Comparison of ENCODE assay signal across 8 cellular contexts in the genomic region with DNA sequence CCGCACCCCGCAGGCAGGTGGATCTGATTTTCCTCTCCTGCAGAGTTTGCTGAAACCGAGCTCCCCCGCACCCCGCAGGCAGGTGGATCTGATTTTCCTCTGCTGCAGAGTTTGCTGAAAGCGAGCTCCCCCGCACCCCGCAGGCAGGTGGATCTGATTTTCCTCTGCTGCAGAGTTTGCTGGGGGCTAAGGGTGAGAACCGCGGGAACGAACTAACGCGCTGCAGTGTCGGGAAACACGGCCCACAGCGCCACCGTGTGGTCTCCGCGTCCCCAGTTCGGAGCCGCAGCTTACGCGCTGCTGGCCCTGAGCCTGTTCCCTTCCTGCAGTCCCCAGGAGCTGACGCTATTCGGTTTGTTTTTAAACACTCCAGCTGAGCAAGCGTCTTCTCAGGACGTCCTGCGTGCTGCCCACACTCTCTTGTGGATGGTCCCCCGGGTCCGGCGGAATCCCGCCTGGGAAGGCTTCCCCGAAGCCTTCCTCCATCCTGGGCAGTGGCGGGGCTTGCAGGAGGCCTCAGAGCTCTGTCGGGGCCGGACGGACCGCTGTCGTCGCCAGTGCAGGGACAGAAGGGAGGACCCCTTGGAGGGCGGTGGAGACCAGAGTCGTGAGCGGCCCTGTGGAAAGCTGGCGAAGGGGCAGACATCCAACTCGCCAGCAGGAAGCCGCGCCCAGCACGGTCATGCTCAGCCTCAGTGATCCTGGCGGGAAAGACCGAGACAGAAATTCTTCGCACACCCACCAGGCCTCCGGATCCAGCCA.
DNase-seq lines count a peak whose midpoint lies in the region; ATAC-seq, FAIRE-seq and TF ChIP-seq lines count a peak whose summit lies in the region.

No MANE protein-coding gene starts in this region.

- peak overlapping the region; percentile 61 for H3K4me2 ChIP-seq in DOHH2 (ENCODE audit: low read length)

- H3K27me3 ChIP-seq in DOHH2 (ENCODE audit: control insufficient read depth, low read length): peaks cover 12% of the 10 kb centered on the region
- peaks cover 23% of the 10 kb centered on the region for H3K27me3 ChIP-seq in adipocyte (replicated peaks; ENCODE audit: control insufficient read depth, insufficient read depth, low read length)
- peaks cover 8% of the 10 kb centered on the region for H3K27me3 ChIP-seq in prostate gland (replicated peaks; ENCODE audit: insufficient read depth)

- intact Hi-C loops in left cardiac atrium (cut with DNase I): loop anchor here (5.0 to 10.0 kb wide), 4 partner anchors 170 to 480 kb away; no protein-coding TSS in a partner anchor
- intact Hi-C loops in prostate gland (cut with DNase I): loop anchor here (5.0 to 10.0 kb wide), 5 partner anchors 170 to 723 kb away; a partner anchor contains a TSS

- ATAC-seq in left cardiac atrium: peak; percentile 94 to 96

- no peak overlapping the region for H3K27ac ChIP-seq in DOHH2 (ENCODE audit: low read depth, low read length)
- H3K27ac ChIP-seq in prostate gland: no peak overlapping the region

- H3K4me3 ChIP-seq in DOHH2 (ENCODE audit: low read length) (peak overlapping the region; percentile 56), adipocyte (ENCODE audit: low read length) (peak overlapping the region; percentile 63), prostate gland (no peak overlapping the region)

- no peak overlapping the region for H3K9ac ChIP-seq in adipocyte (ENCODE audit: low read length)

- H4K20me1 ChIP-seq in DOHH2 (ENCODE audit: control insufficient read depth, insufficient read depth, low read depth, low read length): no peaks in the 10 kb centered on the region

- no peaks in the 10 kb centered on the region for H3K9me2 ChIP-seq in DOHH2 (replicated peaks; ENCODE audit: control insufficient read depth, low read length)

- WGBS in prostate gland: 4% methylated on average over 43 of the region's 52 CpGs

- DNase-seq in H54 (ENCODE audit: insufficient read length, low spot score): peak; percentile 89
- peak; percentile 80 for DNase-seq in NCI-H1092 (lab: John Stamatoyannopoulos, UW)
- DNase-seq in SW480 (ENCODE audit: low spot score): peak; percentile 84
- DNase-seq in adipocyte (ENCODE audit: low read depth): peak; percentile 88
- peak; percentile 89 for DNase-seq in left cardiac atrium
- DNase-seq in prostate gland (ENCODE audit: low spot score): peak; percentile 67
- peak; percentile 83 for DNase-seq in ureter (ENCODE audit: low spot score)

- H3K4me1 ChIP-seq in DOHH2 (ENCODE audit: control insufficient read depth, low read length): peaks cover 48% of the 10 kb centered on the region
- H3K4me1 ChIP-seq in adipocyte (ENCODE audit: control insufficient read depth, insufficient read depth, low read length): peaks cover 4% of the 10 kb centered on the region
- H3K4me1 ChIP-seq in prostate gland (replicated peaks): peaks cover 4% of the 10 kb centered on the region

- H3F3A ChIP-seq in DOHH2 (ENCODE audit: control insufficient read depth, insufficient read depth): peaks cover 8% of the 10 kb centered on the region; the same call in 1 of the 2 replicates

- H3K9me3 ChIP-seq in DOHH2 (ENCODE audit: control insufficient read depth, insufficient read depth, low read length) (no peaks in the 10 kb centered on the region), adipocyte (ENCODE audit: control insufficient read depth, low read length) (no peaks in the 10 kb centered on the region), prostate gland (no peaks in the 10 kb centered on the region)

- FAIRE-seq in H54 (lab: Jason Lieb, UNC): no peak

- TF ChIP-seq POLR2A in H54 (IDR thresholded peaks at IDR 0.05; ENCODE audit: low read depth, low read length): no peak
- TF ChIP-seq POLR2A in prostate gland (IDR thresholded peaks at IDR 0.05): no peak

- H3K36me3 ChIP-seq in DOHH2 (ENCODE audit: control insufficient read depth, low read length) (no peaks in the 10 kb centered on the region), adipocyte (ENCODE audit: control insufficient read depth, insufficient read depth, low read length, severe bottlenecking) (no peaks in the 10 kb centered on the region), prostate gland (no peaks in the 10 kb centered on the region)

- no peaks in the 10 kb centered on the region for H3K79me2 ChIP-seq in DOHH2 (ENCODE audit: control insufficient read depth, low read length)

- TF ChIP-seq CTCF in DOHH2 (IDR thresholded peaks at IDR 0.05; ENCODE audit: low read depth, low read length, poor library complexity, severe bottlenecking): peak; percentile 79
- TF ChIP-seq CTCF in prostate gland (IDR thresholded peaks at IDR 0.05): peak; percentile 59 to 90 (median 84)

Comparison
In these comparisons a context has a peak if more than half of its experiments do, and no peak if none do; other contexts are left out.
1. H3K4me3 ChIP-seq: peak in DOHH2 (single experiment) and adipocyte (single experiment); none in prostate gland (0 of 2).
2. Peak in every context shown above with its lines, with median percentiles within 50 percentile points of each other: DNase-seq.